1 cellular context compared by ENCODE assay signal in genomic region chr2:39377226-39377939, GRCh38.
TF ChIP-seq lines count a peak whose summit lies in the region.

No MANE protein-coding gene starts in this region.

TF ChIP-seq in K562, 482 proteins besides CTCF, POLR2A, EP300 and RAD21 (continued from another document):
- TF ChIP-seq ZNF707 (CRISPR knock-in tag; conservative IDR thresholded peaks at IDR 0.05): no peak
- TF ChIP-seq FOXM1 (IDR thresholded peaks at IDR 0.05; ENCODE audit: low read depth): 0 out of 2 replicates have a peak, but pooled peaks have one; percentile 33
- no peak for TF ChIP-seq FOXM1 (CRISPR knock-in tag; IDR thresholded peaks at IDR 0.05; ENCODE audit: low read depth)
- peak; percentile 45; the same call in 1 of the 2 replicates for TF ChIP-seq SMARCE1 (IDR thresholded peaks at IDR 0.05)
- TF ChIP-seq CREB1 (IDR thresholded peaks at IDR 0.05): peak; percentile 90
- peak; percentile 50; the same call in 1 of the 2 replicates for TF ChIP-seq CREB1 (CRISPR knock-in tag; IDR thresholded peaks at IDR 0.05)
- TF ChIP-seq NFE2 (IDR thresholded peaks at IDR 0.05; ENCODE audit: low read depth): peak; percentile 43; the same call in 1 of the 2 replicates
- peak; percentile 84 for TF ChIP-seq CREM (IDR thresholded peaks at IDR 0.05; ENCODE audit: low read depth)
- TF ChIP-seq ZNF79 (CRISPR knock-in tag; IDR thresholded peaks at IDR 0.05; ENCODE audit: low read depth): no peak
- no peak for TF ChIP-seq RBM14 (IDR thresholded peaks at IDR 0.05; ENCODE audit: borderline replicate concordance, insufficient read depth, low read depth, low read length)
- no peak for TF ChIP-seq ATF1 (CRISPR knock-in tag; IDR thresholded peaks at IDR 0.05)
- TF ChIP-seq ATF1 (tag; IDR thresholded peaks at IDR 0.05): peak; percentile 82
- no peak for TF ChIP-seq ZNF586 (CRISPR knock-in tag; conservative IDR thresholded peaks at IDR 0.05)
- TF ChIP-seq JUND (IDR thresholded peaks at IDR 0.05; ENCODE audit: borderline replicate concordance, low read depth, low read length): no peak
- TF ChIP-seq JUND (tag; IDR thresholded peaks at IDR 0.05; ENCODE audit: borderline replicate concordance, low read depth, low read length): peak; percentile 38; the same call in 1 of the 3 replicates
- TF ChIP-seq OTX1 (CRISPR knock-in tag; IDR thresholded peaks at IDR 0.05): no peak
